ENCODE assay signal across 8 cellular contexts in genomic region chr15:31387483-31388118, GRCh38.
DNase-seq lines count a peak whose midpoint lies in the region; ATAC-seq and TF ChIP-seq lines count a peak whose summit lies in the region.

No MANE protein-coding gene starts in this region.

- no peak for TF ChIP-seq CTCF in HEK293 (tag by site-specific recombination; IDR thresholded peaks at IDR 0.05)
- no peak for TF ChIP-seq CTCF in RWPE2 (IDR thresholded peaks at IDR 0.05; ENCODE audit: poor library complexity, severe bottlenecking)
- no peak for TF ChIP-seq CTCF in sigmoid colon (IDR thresholded peaks at IDR 0.05)

- H3K27me3 ChIP-seq in RWPE2 (ENCODE audit: insufficient read depth, poor library complexity, severe bottlenecking) (no peaks in the 10 kb centered on the region), sigmoid colon (no peaks in the 10 kb centered on the region)

- WGBS in sigmoid colon, 2 donors: 10 to 40% methylated on average over 6 of the region's 6 CpGs

- intact Hi-C loops in sigmoid colon (cut with DNase I): no loop called here

- TF ChIP-seq EP300 in sigmoid colon (IDR thresholded peaks at IDR 0.05): no peak

- no peaks in the 10 kb centered on the region for H3K4me1 ChIP-seq in HEK293 (ENCODE audit: control insufficient read depth, insufficient read depth, low read length)
- peaks cover 19% of the 10 kb centered on the region for H3K4me1 ChIP-seq in RWPE2 (ENCODE audit: insufficient read depth, poor library complexity, severe bottlenecking)
- H3K4me1 ChIP-seq in sigmoid colon: peaks cover 0 to 33% (median 22%) of the 10 kb centered on the region in 4 donors

- H3K4me3 ChIP-seq in HEK293 (ENCODE audit: low read depth, low read length): no peak overlapping the region
- H3K4me3 ChIP-seq in RWPE2 (ENCODE audit: severe bottlenecking): no peak overlapping the region
- H3K4me3 ChIP-seq in sigmoid colon: no peak overlapping the region

- TF ChIP-seq POLR2A in erythroblast (IDR thresholded peaks at IDR 0.05; ENCODE audit: low read length) (no peak), sigmoid colon (IDR thresholded peaks at IDR 0.05) (no peak)

- peak; percentile 5; the same call in 1 of the 3 replicates for ATAC-seq in RWPE2 (ENCODE audit: low read depth)
- no peak for ATAC-seq in HG03354 (IDR thresholded peaks at IDR 0.05; ENCODE audit: poor library complexity, severe bottlenecking, unreplicated experiment)
- ATAC-seq in HG03521 (IDR thresholded peaks at IDR 0.05; ENCODE audit: unreplicated experiment): no peak
- no peak for ATAC-seq in HG03439 (IDR thresholded peaks at IDR 0.05; ENCODE audit: unreplicated experiment)

- DNase-seq in RWPE2 (ENCODE audit: low spot score): no peak
- DNase-seq in erythroblast (lab: John Stamatoyannopoulos, UW): peak; percentile 21 to 61
- DNase-seq in sigmoid colon: peak; percentile 87
- no peak for DNase-seq in NOMO-1 treated with dmso at 0.1 percent for 144 hours (lab: John Stamatoyannopoulos, UW; ENCODE audit: unreplicated experiment)

- H3K9me3 ChIP-seq in HEK293 (ENCODE audit: control insufficient read depth, insufficient read depth, low read depth, low read length) (no peaks in the 10 kb centered on the region), RWPE2 (ENCODE audit: severe bottlenecking) (no peaks in the 10 kb centered on the region), sigmoid colon (no peaks in the 10 kb centered on the region)

- H3K36me3 ChIP-seq in HEK293 (ENCODE audit: control insufficient read depth in 2 of 2, insufficient read depth in 1 of 2, low read length in 2 of 2): no peaks in the 10 kb centered on the region
- H3K36me3 ChIP-seq in RWPE2 (ENCODE audit: low read depth): no peaks in the 10 kb centered on the region
- no peaks in the 10 kb centered on the region for H3K36me3 ChIP-seq in sigmoid colon

- H3K27ac ChIP-seq in HEK293 (ENCODE audit: extremely low read depth, low read depth, low read length) (no peak overlapping the region), RWPE2 (ENCODE audit: poor library complexity, severe bottlenecking) (no peak overlapping the region), sigmoid colon (peak overlapping the region; percentile 55 to 77 (median 62))

- POLR2A ChIA-PET in HEK293 (lab: Yijun Ruan, JAX): no interaction called here

- CTCF ChIA-PET in HEK293 (lab: Yijun Ruan, JAX): no interaction called here

TF ChIP-seq in HEK293, 187 proteins besides CTCF, POLR2A, EP300 and RAD21:
- TF ChIP-seq ZNF433 (tag by site-specific recombination; IDR thresholded peaks at IDR 0.05; ENCODE audit: low read depth): no peak
- TF ChIP-seq ZBTB26 (tag by site-specific recombination; optimal IDR thresholded peaks at IDR 0.05): no peak
- TF ChIP-seq ZNF239 (tag by site-specific recombination; IDR thresholded peaks at IDR 0.05): no peak
- no peak for TF ChIP-seq ZNF830 (tag by site-specific recombination; IDR thresholded peaks at IDR 0.05; ENCODE audit: low read depth)
- peak; percentile 7; the same call in 1 of the 2 replicates for TF ChIP-seq ZIC2 (tag by site-specific recombination; IDR thresholded peaks at IDR 0.05)
- TF ChIP-seq ZSCAN4 (tag by site-specific recombination; IDR thresholded peaks at IDR 0.05): no peak
- TF ChIP-seq ZNF146 (tag by site-specific recombination; IDR thresholded peaks at IDR 0.05): no peak

Comparison
In these comparisons a context has a peak if more than half of its experiments do, and no peak if none do; other contexts are left out.
1. H3K27ac ChIP-seq: peak in sigmoid colon (4 of 4); none in HEK293 (single experiment) and RWPE2 (single experiment).
2. DNase-seq: peak in erythroblast (2 of 2) and sigmoid colon (single experiment); none in RWPE2 (single experiment) and NOMO-1 treated with dmso at 0.1 percent for 144 hours (single experiment).